24 cellular contexts compared by ENCODE assay signal in genomic region chr16:55832425-55832787, GRCh38. TPM values are rescaled to one million over a fixed set of nuclear protein-coding genes. Genes with fewer than 3 reads are reported as not detected.
DNase-seq lines count a peak whose midpoint lies in the region; ATAC-seq and TF ChIP-seq lines count a peak whose summit lies in the region.
"Had no signal": no experiment of that assay in that cellular context is flagged by ENCODE, and none has a peak within 500 bp of the region (broad histone marks: within the 10 kb centered on the region; RNA-seq: fewer than 3 reads in every experiment).

No MANE protein-coding gene starts in this region.

- DNase-seq in HL-60 (ENCODE audit: low read depth in 1 of 2, low spot score in 1 of 2) (no peak), Panc1 (ENCODE audit: low read depth, low spot score) (no peak), left lung (no peak), gastrocnemius medialis (no peak), NCI-H2196 (lab: John Stamatoyannopoulos, UW; ENCODE audit: unreplicated experiment) (no peak), kidney glomerular epithelial cell (lab: John Stamatoyannopoulos, UW) (no peak), Kasumi-1 (lab: John Stamatoyannopoulos, UW) (no peak)
- no peak for DNase-seq in activated CD4-positive, CD25-positive, alpha-beta regulatory T cell treated with anti-CD3 and anti-CD28 coated beads, Interleukin-2, amount 50 U/mL, for 72 hours
- DNase-seq: activated CD4-positive, alpha-beta T cell treated with anti-CD3 and anti-CD28 coated beads, Interleukin-2, amount 50 U/mL, for 48 hours; activated naive CD4-positive, alpha-beta T cell treated with Interleukin-2 at 50 U/mL for 16 hours; activated T-cell treated with anti-CD3 and anti-CD28 coated beads, Interleukin-2, amount 50 U/mL, for 1 hour; effector CD8-positive, alpha-beta T cell; HCEC 1CT; KG1; NCI-H1092 treated with DMSO at 0.1 percent for 48 hours; SHP77 treated with DMSO at 0.1 percent for 48 hours had no signal

- H3K27me3 ChIP-seq in HL-60 (ENCODE audit: insufficient read depth, poor library complexity, severe bottlenecking) (no peaks in the 10 kb centered on the region), Panc1 (ENCODE audit: control insufficient read depth, insufficient read depth, low read length) (no peaks in the 10 kb centered on the region), left lung (no peaks in the 10 kb centered on the region), gastrocnemius medialis (no peaks in the 10 kb centered on the region)

- POLR2A ChIA-PET in Panc1 (lab: Charles Lee), result no interaction called here

- H3K9me3 ChIP-seq in Panc1 (ENCODE audit: control insufficient read depth, insufficient read depth, low read depth, low read length), result no peaks in the 10 kb centered on the region
- no peaks in the 10 kb centered on the region for H3K9me3 ChIP-seq in left lung
- H3K9me3 ChIP-seq in gastrocnemius medialis, result no peaks in the 10 kb centered on the region
- H3K9me3 ChIP-seq: prostate gland, spleen had no signal

- peak; percentile 27; the same call in 1 of the 2 replicates for ATAC-seq in Panc1
- peak; percentile 7 for ATAC-seq in left lung
- no peak for ATAC-seq in gastrocnemius medialis
- ATAC-seq: CD8-positive, alpha-beta T cell had no signal

- CTCF ChIA-PET in Panc1 (lab: Charles Lee), result interaction anchor here (0.7 kb wide), 1 partner anchor 368 kb away, joined by 5 read pairs; no protein-coding TSS in a partner anchor

- H3K36me3 ChIP-seq in Panc1 (ENCODE audit: control insufficient read depth, insufficient read depth, low read length) (no peaks in the 10 kb centered on the region), left lung (no peaks in the 10 kb centered on the region), gastrocnemius medialis (no peaks in the 10 kb centered on the region)
- H3K36me3 ChIP-seq: prostate gland, spleen had no signal

- TF ChIP-seq CTCF in HL-60 (IDR thresholded peaks at IDR 0.05; ENCODE audit: insufficient read depth, low read length) (no peak), Panc1 (IDR thresholded peaks at IDR 0.05) (no peak), left lung (IDR thresholded peaks at IDR 0.05) (no peak), gastrocnemius medialis (IDR thresholded peaks at IDR 0.05 in 4 of 5, conservative IDR thresholded peaks at IDR 0.05 in 1 of 5) (no peak)

- H3K27ac ChIP-seq in HL-60 (replicated peaks), result peak overlapping the region; percentile 59
- H3K27ac ChIP-seq in Panc1 (ENCODE audit: low read length), result no peak overlapping the region
- peak overlapping the region; percentile 18 to 48 for H3K27ac ChIP-seq in left lung
- peak overlapping the region in 2 of 4 donors; percentile 10 to 20 for H3K27ac ChIP-seq in gastrocnemius medialis
- H3K27ac ChIP-seq: VCaP had no signal

- TF ChIP-seq POLR2A in gastrocnemius medialis (IDR thresholded peaks at IDR 0.05), result no peak

- in situ Hi-C loops in Panc1 (cut with HindIII; ENCODE audit: low pct_unique_long_range_greater_than_20kb, low sequenced_read_pairs) (loop anchor here (25.0 kb wide), 1 partner anchor 120 kb away; no protein-coding TSS in a partner anchor), gastrocnemius medialis (cut with MboI; ENCODE audit: low sequenced_read_pairs in 4 of 4) (loop anchor here in 1 of 4 donors (25.0 kb wide), 1 partner anchor 370 kb away; no protein-coding TSS in a partner anchor)

- BruUV-seq in Panc1 (replicated peaks; lab: Mats Ljungman, UMichigan), result no TSS peak

- H3K4me3 ChIP-seq in HL-60 (replicated peaks; ENCODE audit: insufficient read depth, low read length) (peak overlapping the region; percentile 42), Panc1 (ENCODE audit: low read depth in 2 of 2, low read length in 2 of 2) (peak overlapping the region; percentile 21 to 33), left lung (peak overlapping the region; percentile 15 to 27), gastrocnemius medialis (peak overlapping the region in 3 of 4 donors; percentile 10 to 31 (median 19))
- H3K4me3 ChIP-seq: prostate gland had no signal

- intact Hi-C loops in Panc1 (cut with micrococcal nuclease; ENCODE audit: unreplicated experiment), result no loop called here
- intact Hi-C loops in left lung (cut with DNase I), result no loop called here
- intact Hi-C loops in gastrocnemius medialis (cut with DNase I; ENCODE audit: low total_unique reads), result no loop called here

- H3K4me1 ChIP-seq in Panc1 (ENCODE audit: control insufficient read depth, insufficient read depth, low read length) (no peaks in the 10 kb centered on the region), left lung (peaks cover 0 to 19% of the 10 kb centered on the region in 2 donors), gastrocnemius medialis (no peaks in the 10 kb centered on the region)
- H3K4me1 ChIP-seq: prostate gland had no signal

RNA-seq across cellular contexts. Expression of gene CES1, which starts 0.5 kb away (rescaled TPM):
- 27.5 TPM for total RNA-seq in Panc1 (2021; ENCODE audit: unreplicated experiment)
- polyA plus RNA-seq in Panc1 (2012; ENCODE audit: insufficient read length), result 15.8 TPM
- total RNA-seq in left lung, result 10 to 100 TPM; 62.3 to 78.9 TPM
- total RNA-seq in gastrocnemius medialis, result 1 to 10 TPM; 2.2 to 5.1 (median 3.1) TPM
- total RNA-seq: CD8-positive, alpha-beta T cell; T-helper 1 cell treated with Interleukin-12 subunit alpha and Interleukin-12 subunit beta and Interleukin-4 antibody, amounts not matched to agents 30 ng/mL and 1 ng/mL, for 36 hours had no signal

RNA-seq across cellular contexts. Expression of gene CES5A, which starts 42.8 kb away (rescaled TPM):
- total RNA-seq in Panc1 (2021; ENCODE audit: unreplicated experiment), result not detected
- polyA plus RNA-seq in Panc1 (2012; ENCODE audit: insufficient read length), result not detected
- not detected for total RNA-seq in left lung
- not detected for total RNA-seq in gastrocnemius medialis
- total RNA-seq: CD8-positive, alpha-beta T cell; neural crest cell; prostate gland; spleen; temporal lobe had no signal
- polyA plus RNA-seq: keratinocyte had no signal

Comparison
In these comparisons a context has a peak if more than half of its experiments do, and no peak if none do; other contexts are left out.
1. ATAC-seq: peak in Panc1 (single experiment) and left lung (single experiment); none in gastrocnemius medialis (0 of 2).
2. Peak in every context shown above with its lines, with median percentiles within 50 percentile points of each other: H3K4me3 ChIP-seq.